8 cellular contexts compared by ENCODE assay signal in the genomic region with DNA sequence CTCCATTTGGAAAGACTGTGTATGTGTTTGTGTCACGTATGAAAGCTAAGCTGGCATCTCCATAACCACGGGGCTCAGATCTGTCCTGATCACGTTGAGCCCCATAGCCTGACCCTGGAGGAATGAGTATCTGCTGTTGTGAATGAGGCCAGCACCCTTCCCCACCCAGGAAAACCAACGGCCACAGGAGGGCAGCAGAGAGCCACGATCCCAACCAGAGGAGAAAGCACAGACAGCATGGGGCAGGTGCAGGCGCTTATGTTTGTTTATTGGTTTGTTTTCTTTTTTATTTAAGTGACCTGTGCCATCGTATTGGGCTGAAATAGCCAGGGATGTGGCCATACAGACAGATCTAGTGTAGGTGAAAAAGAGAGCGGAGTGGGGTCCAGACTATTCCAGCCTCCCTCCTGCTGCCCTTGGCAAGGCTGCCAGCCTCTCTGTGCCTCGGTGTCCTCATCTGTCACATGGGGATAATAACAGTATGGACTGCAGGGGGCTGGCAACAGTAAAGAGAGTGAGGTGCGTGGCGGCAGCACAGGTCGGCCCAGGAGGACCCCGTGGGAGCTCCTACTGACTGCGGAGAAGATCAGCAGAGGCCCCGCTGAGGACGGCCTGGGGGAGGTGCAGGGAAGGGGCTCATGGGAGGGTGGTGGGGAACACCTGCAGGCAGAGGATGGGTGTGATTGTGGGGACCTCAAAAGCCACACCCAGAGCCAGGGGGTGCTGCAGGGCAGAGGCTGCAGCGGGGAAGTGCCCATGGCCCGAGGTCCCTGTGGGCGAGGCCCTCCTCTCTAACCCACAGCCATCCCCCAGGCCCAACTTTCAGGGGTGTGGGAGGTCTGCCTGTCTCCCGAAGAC. TPM values are rescaled to one million over a fixed set of nuclear protein-coding genes. Genes with fewer than 3 reads are reported as not detected.
DNase-seq lines count a peak whose midpoint lies in the region; ATAC-seq and TF ChIP-seq lines count a peak whose summit lies in the region.

No MANE protein-coding gene starts in this region.

- H3K9me3 ChIP-seq in OCI-LY7 (ENCODE audit: low read length): no peaks in the 10 kb centered on the region

- in situ Hi-C loops in Caki2 (cut with HindIII; ENCODE audit: low pct_unique_long_range_greater_than_20kb, low sequenced_read_pairs): no loop called here

- H3K4me1 ChIP-seq in OCI-LY7 (ENCODE audit: insufficient read depth, low read length, poor library complexity, severe bottlenecking): peaks cover 38% of the 10 kb centered on the region

- peaks cover 18 to 25% of the 10 kb centered on the region in 2 donors for H3K4me1 Mint-ChIP-seq in natural killer cell

- TF ChIP-seq CTCF in OCI-LY7 (conservative IDR thresholded peaks at IDR 0.05; ENCODE audit: low read length) (peak; percentile 95), natural killer cell (IDR thresholded peaks at IDR 0.05) (peak; percentile 91)

- H3K27ac ChIP-seq in OCI-LY7 (ENCODE audit: low read depth, low read length, poor library complexity, severe bottlenecking): peak overlapping the region; percentile 80

- no TSS peak for BruUV-seq in OCI-LY7 (replicated peaks; lab: Mats Ljungman, UMichigan)

- intact Hi-C loops in OCI-LY7 (cut with micrococcal nuclease; ENCODE audit: unreplicated experiment): loop anchor here (1.0 to 5.0 kb wide), 5 partner anchors 13 to 377 kb away; no protein-coding TSS in a partner anchor
- intact Hi-C loops in natural killer cell (cut with micrococcal nuclease): no loop called here

- CTCF ChIA-PET in OCI-LY7 (lab: Charles Lee; ENCODE audit: unreplicated experiment): interaction anchor here (1.1 kb wide), 1 partner anchor 115 kb away, joined by 3 read pairs; no protein-coding TSS in a partner anchor

- no peaks in the 10 kb centered on the region for H3K36me3 Mint-ChIP-seq in natural killer cell

- H3K27me3 Mint-ChIP-seq in natural killer cell (ENCODE audit: low read depth in 2 of 2): peaks cover 0 to 17% of the 10 kb centered on the region in 2 donors

- H2AFZ ChIP-seq in OCI-LY7 (ENCODE audit: low read length): peak overlapping the region; percentile 76; the same call in 1 of the 2 replicates

- no peaks in the 10 kb centered on the region for H3K36me3 ChIP-seq in OCI-LY7 (ENCODE audit: insufficient read depth, low read length)

- ATAC-seq in GM21515 (IDR thresholded peaks at IDR 0.05; ENCODE audit: unreplicated experiment) (peak; percentile 63), esophagus mucosa (peak; percentile 78), natural killer cell (peak; percentile 75 to 82 (median 81))

- no peaks in the 10 kb centered on the region for H4K20me1 ChIP-seq in OCI-LY7 (ENCODE audit: insufficient read depth, low read length)

- H3K9me2 ChIP-seq in OCI-LY7 (ENCODE audit: insufficient read depth, low read length): no peaks in the 10 kb centered on the region

- POLR2A ChIA-PET in OCI-LY7 (lab: Charles Lee): interaction anchor here (1.1 to 1.4 kb wide), 2 partner anchors 13 to 25 kb away, joined by 3 to 4 read pairs; no protein-coding TSS in a partner anchor

- H3K4me3 Mint-ChIP-seq in natural killer cell: peak overlapping the region; percentile 89

- H3K27ac Mint-ChIP-seq in natural killer cell: peak overlapping the region; percentile 87 to 95

- peak overlapping the region; percentile 70 for H3K4me2 ChIP-seq in OCI-LY7 (ENCODE audit: low read length)

- DNase-seq in Caki2 (ENCODE audit: low read depth) (peak; percentile 88), HuH-7 (ENCODE audit: low spot score) (peak; percentile 95), OCI-LY7 (ENCODE audit: low spot score) (peak; percentile 84), activated T-cell treated with anti-CD3 and anti-CD28 coated beads for 24 hours (ENCODE audit: low read depth) (peak; percentile 87), natural killer cell (peak; percentile 90)
- peak; percentile 86 for DNase-seq in stimulated activated naive CD4-positive, alpha-beta T cell treated with Interleukin-2 at 50 U/mL for 16 hours (lab: John Stamatoyannopoulos, UW)

- no peaks in the 10 kb centered on the region for H3K79me2 ChIP-seq in OCI-LY7 (ENCODE audit: insufficient read depth, low read depth, low read length)

- no peak overlapping the region for H3K4me3 ChIP-seq in OCI-LY7 (ENCODE audit: low read depth, low read length, poor library complexity, severe bottlenecking)

- H3K9me3 Mint-ChIP-seq in natural killer cell: no peaks in the 10 kb centered on the region

RNA-seq across cellular contexts. Expression of gene OR2V2, which starts 12.1 kb away (rescaled TPM):
- total RNA-seq in Caki2 (2014; rRNA removed; shearing (Covaris generic); ENCODE audit: low replicate concordance): not detected in 2 replicates
- total RNA-seq in OCI-LY7 (2014; rRNA removed; shearing (Covaris generic)): 0.06 and 0.23 TPM in 2 replicates
- total RNA-seq in OCI-LY7 (2022) (not detected in 2 replicates), esophagus mucosa (not detected), natural killer cell (not detected)

RNA-seq across cellular contexts. Expression of gene OR2V1, which starts 28.5 kb away (rescaled TPM):
- total RNA-seq in Caki2 (2014; rRNA removed; shearing (Covaris generic); ENCODE audit: low replicate concordance): not detected in 2 replicates
- not detected in 2 replicates for total RNA-seq in OCI-LY7 (2014; rRNA removed; shearing (Covaris generic))
- not detected in 2 replicates for total RNA-seq in OCI-LY7 (2022)
- total RNA-seq in esophagus mucosa: not detected
- not detected for total RNA-seq in natural killer cell

RNA-seq across cellular contexts. Expression of gene TRIM7, which starts 45.5 kb away (rescaled TPM):
- 56.2 and 62.2 TPM in 2 replicates for total RNA-seq in Caki2 (2014; rRNA removed; shearing (Covaris generic); ENCODE audit: low replicate concordance)
- 0.22 and 0.44 TPM in 2 replicates for total RNA-seq in OCI-LY7 (2014; rRNA removed; shearing (Covaris generic))
- total RNA-seq in OCI-LY7 (2022): 1.8 and 2.2 TPM in 2 replicates
- 36.9 TPM for total RNA-seq in esophagus mucosa
- 1 to 10 TPM in 1 of 3 donors, under 1 TPM in 1, not detected in 1; 0.73 to 1.2 TPM for total RNA-seq in natural killer cell

Comparison
In these comparisons a context has a peak if more than half of its experiments do, and no peak if none do; other contexts are left out.
1. RNA of gene TRIM7, which starts 45.5 kb away (total RNA-seq): 56.2 to 62.2 TPM in Caki2 and 36.9 TPM in esophagus mucosa (single experiment); 0.22 to 2.2 TPM in OCI-LY7 and 0.73 to 1.2 TPM in natural killer cell; every median in the first group is over 10 times any median in the second.
2. Peak in every context shown above with its lines, with median percentiles within 50 percentile points of each other: DNase-seq and ATAC-seq.